ENCODE assay signal across 1 cellular context in the genomic region with DNA sequence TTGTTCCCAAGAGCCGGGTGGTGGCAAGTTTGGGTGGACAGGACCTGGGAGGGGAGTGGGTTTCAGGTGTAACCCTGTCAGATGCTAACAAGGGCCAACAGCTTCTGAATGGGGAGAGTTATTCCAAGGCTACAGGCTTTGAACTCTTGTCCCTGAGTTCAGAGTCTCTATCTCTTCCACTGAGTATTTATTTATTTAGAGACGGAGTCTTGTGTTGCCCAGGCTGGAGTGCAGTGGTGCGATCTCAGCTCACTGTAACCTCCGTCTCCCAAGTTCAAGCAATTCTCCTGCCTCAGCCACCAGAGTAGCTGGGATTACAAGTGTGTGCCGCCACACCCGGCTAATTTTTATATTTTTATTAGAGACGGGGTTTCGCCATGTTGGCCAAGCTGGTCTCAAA.
TF ChIP-seq lines count a peak whose summit lies in the region.

No MANE protein-coding gene starts in this region.

TF ChIP-seq in HEK293, 187 proteins besides CTCF, POLR2A, EP300 and RAD21 (continued from another document):
- TF ChIP-seq, protein P1, sequence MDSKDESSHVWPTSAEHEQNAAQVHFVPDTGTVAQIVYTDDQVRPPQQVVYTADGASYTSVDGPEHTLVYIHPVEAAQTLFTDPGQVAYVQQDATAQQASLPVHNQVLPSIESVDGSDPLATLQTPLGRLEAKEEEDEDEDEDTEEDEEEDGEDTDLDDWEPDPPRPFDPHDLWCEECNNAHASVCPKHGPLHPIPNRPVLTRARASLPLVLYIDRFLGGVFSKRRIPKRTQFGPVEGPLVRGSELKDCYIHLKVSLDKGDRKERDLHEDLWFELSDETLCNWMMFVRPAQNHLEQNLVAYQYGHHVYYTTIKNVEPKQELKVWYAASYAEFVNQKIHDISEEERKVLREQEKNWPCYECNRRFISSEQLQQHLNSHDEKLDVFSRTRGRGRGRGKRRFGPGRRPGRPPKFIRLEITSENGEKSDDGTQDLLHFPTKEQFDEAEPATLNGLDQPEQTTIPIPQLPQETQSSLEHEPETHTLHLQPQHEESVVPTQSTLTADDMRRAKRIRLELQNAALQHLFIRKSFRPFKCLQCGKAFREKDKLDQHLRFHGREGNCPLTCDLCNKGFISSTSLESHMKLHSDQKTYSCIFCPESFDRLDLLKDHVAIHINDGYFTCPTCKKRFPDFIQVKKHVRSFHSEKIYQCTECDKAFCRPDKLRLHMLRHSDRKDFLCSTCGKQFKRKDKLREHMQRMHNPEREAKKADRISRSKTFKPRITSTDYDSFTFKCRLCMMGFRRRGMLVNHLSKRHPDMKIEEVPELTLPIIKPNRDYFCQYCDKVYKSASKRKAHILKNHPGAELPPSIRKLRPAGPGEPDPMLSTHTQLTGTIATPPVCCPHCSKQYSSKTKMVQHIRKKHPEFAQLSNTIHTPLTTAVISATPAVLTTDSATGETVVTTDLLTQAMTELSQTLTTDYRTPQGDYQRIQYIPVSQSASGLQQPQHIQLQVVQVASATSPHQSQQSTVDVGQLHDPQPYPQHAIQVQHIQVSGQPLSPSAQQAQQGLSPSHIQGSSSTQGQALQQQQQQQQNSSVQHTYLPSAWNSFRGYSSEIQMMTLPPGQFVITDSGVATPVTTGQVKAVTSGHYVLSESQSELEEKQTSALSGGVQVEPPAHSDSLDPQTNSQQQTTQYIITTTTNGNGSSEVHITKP (tag by site-specific recombination; IDR thresholded peaks at IDR 0.05) = peak; percentile 24; the same call in 1 of the 2 replicates
